Comparison of ENCODE assay signal across 13 cellular contexts in genomic region chr11:8765294-8765693, GRCh38.
DNase-seq lines count a peak whose midpoint lies in the region; ATAC-seq and TF ChIP-seq lines count a peak whose summit lies in the region.
"Had no signal": no experiment of that assay in that cellular context is flagged by ENCODE, and none has a peak within 500 bp of the region (broad histone marks: within the 10 kb centered on the region; RNA-seq: fewer than 3 reads in every experiment).

No MANE protein-coding gene starts in this region.

- peak overlapping the region; percentile 40 for H3K27ac Mint-ChIP-seq in osteocyte (ENCODE audit: unreplicated experiment)
- H3K27ac Mint-ChIP-seq: activated B cell treated with CpG ODN at 0.5 μM for 24 hours; dendritic cell treated with granulocyte-macrophage colony-stimulating factor and Interleukin-4, amounts not matched to agents 40 ng/mL and 50 ng/mL, for 4 days had no signal

- H3K36me3 ChIP-seq in SJCRH30 (no peaks in the 10 kb centered on the region; the same call in 1 of the 2 replicates), upper lobe of left lung (no peaks in the 10 kb centered on the region)

- TF ChIP-seq CTCF in fibroblast of mammary gland (conservative IDR thresholded peaks at IDR 0.05; ENCODE audit: control insufficient read depth, insufficient read depth, low read depth, low read length) (no peak), osteocyte (IDR thresholded peaks at IDR 0.05) (no peak), upper lobe of left lung (IDR thresholded peaks at IDR 0.05) (no peak)

- no peak for ATAC-seq in GM21381 (IDR thresholded peaks at IDR 0.05; ENCODE audit: unreplicated experiment)
- ATAC-seq in GM19395 (IDR thresholded peaks at IDR 0.05; ENCODE audit: unreplicated experiment): no peak
- no peak for ATAC-seq in GM18870 (IDR thresholded peaks at IDR 0.05; ENCODE audit: unreplicated experiment)
- ATAC-seq in upper lobe of left lung (ENCODE audit: low FRiP score in 2 of 2): no peak
- ATAC-seq: Panc1 had no signal

- H3K27ac ChIP-seq in SJCRH30 (peak overlapping the region; percentile 60), upper lobe of left lung (peak overlapping the region in 1 of 4 donors; percentile 53)

- H3K4me3 ChIP-seq in SJCRH30 (no peak overlapping the region), fibroblast of mammary gland (ENCODE audit: control insufficient read depth, low read depth, low read length) (no peak overlapping the region), upper lobe of left lung (no peak overlapping the region)

- DNase-seq in AG20443 (ENCODE audit: low spot score) (peak; percentile 57), SJCRH30 (peak in 1 of 2 experiments; percentile 51), fibroblast of mammary gland (ENCODE audit: low read depth) (peak; percentile 57), osteocyte (ENCODE audit: extremely low spot score, unreplicated experiment) (no peak), upper lobe of left lung (no peak)
- DNase-seq: activated B cell treated with CpG ODN at 0.5 μM for 24 hours; activated effector memory CD4-positive, alpha-beta T cell treated with Interleukin-2 at 50 U/mL for 16 hours; occipital lobe had no signal

- H3K4me3 Mint-ChIP-seq in osteocyte (ENCODE audit: unreplicated experiment): no peak overlapping the region
- H3K4me3 Mint-ChIP-seq: activated B cell treated with CpG ODN at 0.5 μM for 24 hours; dendritic cell treated with granulocyte-macrophage colony-stimulating factor and Interleukin-4, amounts not matched to agents 40 ng/mL and 50 ng/mL, for 4 days had no signal

- H3K9me3 ChIP-seq in SJCRH30 (replicated peaks) (no peaks in the 10 kb centered on the region), upper lobe of left lung (no peaks in the 10 kb centered on the region)

- no peaks in the 10 kb centered on the region for H3K9me3 Mint-ChIP-seq in osteocyte (ENCODE audit: unreplicated experiment)
- H3K9me3 Mint-ChIP-seq: activated B cell treated with CpG ODN at 0.5 μM for 24 hours; dendritic cell treated with granulocyte-macrophage colony-stimulating factor and Interleukin-4, amounts not matched to agents 40 ng/mL and 50 ng/mL, for 4 days had no signal

- 70 to 87% methylated on average over 1 of the region's 1 CpG for WGBS in upper lobe of left lung, 2 donors

- no peaks in the 10 kb centered on the region for H3K27me3 Mint-ChIP-seq in osteocyte (ENCODE audit: unreplicated experiment)
- H3K27me3 Mint-ChIP-seq: activated B cell treated with CpG ODN at 0.5 μM for 24 hours had no signal

- H3K4me1 ChIP-seq in SJCRH30 (peaks cover 52% of the 10 kb centered on the region), upper lobe of left lung (peaks cover 20 to 64% (median 34%) of the 10 kb centered on the region in 4 donors)

- no peaks in the 10 kb centered on the region for H3K27me3 ChIP-seq in SJCRH30
- no peaks in the 10 kb centered on the region for H3K27me3 ChIP-seq in upper lobe of left lung

- no peak for TF ChIP-seq POLR2A in upper lobe of left lung (IDR thresholded peaks at IDR 0.05)

- TF ChIP-seq EP300 in upper lobe of left lung (IDR thresholded peaks at IDR 0.05): no peak

- peaks cover 9% of the 10 kb centered on the region for H3K36me3 Mint-ChIP-seq in osteocyte (ENCODE audit: unreplicated experiment)

- H3K4me1 Mint-ChIP-seq in osteocyte (ENCODE audit: unreplicated experiment): peaks cover 48% of the 10 kb centered on the region
- H3K4me1 Mint-ChIP-seq: activated B cell treated with CpG ODN at 0.5 μM for 24 hours had no signal

Comparison
In these comparisons a context has a peak if more than half of its experiments do, and no peak if none do; other contexts are left out.
1. DNase-seq: peak in AG20443 (single experiment) and fibroblast of mammary gland (single experiment); none in osteocyte (single experiment) and upper lobe of left lung (0 of 2).